Comparison of ENCODE assay signal across 1 cellular context in the genomic region with DNA sequence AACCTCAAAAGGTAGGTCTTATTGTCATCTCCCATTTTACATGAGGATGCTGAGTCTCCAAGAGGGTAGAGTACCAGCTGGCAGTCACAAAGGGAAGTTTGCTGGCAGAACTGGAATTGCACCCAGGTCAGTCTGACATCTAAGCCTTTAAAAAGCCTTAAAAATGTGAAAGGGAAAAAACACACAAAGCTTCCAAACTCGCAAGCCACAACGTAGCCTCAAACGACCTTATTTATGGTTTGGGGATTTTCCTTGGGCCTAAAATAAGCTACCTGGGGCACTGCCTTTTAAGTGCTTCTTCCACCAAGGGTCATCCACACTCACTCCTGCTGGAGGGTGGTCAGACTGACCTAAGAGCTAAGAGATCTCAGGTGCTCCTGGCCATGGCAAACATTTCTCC.
TF ChIP-seq lines count a peak whose summit lies in the region.

No MANE protein-coding gene starts in this region.

TF ChIP-seq in GM12878, 131 proteins besides CTCF, POLR2A, EP300 and RAD21:
- peak; percentile 25; the same call in 1 of the 2 replicates for TF ChIP-seq NFIC (IDR thresholded peaks at IDR 0.05; ENCODE audit: low read depth, low read length)
- TF ChIP-seq BCL11A (IDR thresholded peaks at IDR 0.05; ENCODE audit: low read depth, low read length), result no peak
- TF ChIP-seq CHD2 (IDR thresholded peaks at IDR 0.05; ENCODE audit: borderline replicate concordance, low read depth, low read length), result no peak
- TF ChIP-seq RUNX3 (IDR thresholded peaks at IDR 0.05; ENCODE audit: low read length), result peak; percentile 76
- TF ChIP-seq IKZF1 (conservative IDR thresholded peaks at IDR 0.05), result 0 out of 2 replicates have a peak, but pooled peaks have one; percentile 28
- TF ChIP-seq MEF2A (IDR thresholded peaks at IDR 0.05; ENCODE audit: insufficient read depth, low read depth, low read length), result no peak
- no peak for TF ChIP-seq USF2 (IDR thresholded peaks at IDR 0.05; ENCODE audit: borderline replicate concordance, low read depth, low read length)
- TF ChIP-seq IKZF2 (IDR thresholded peaks at IDR 0.05), result no peak
TF ChIP-seq in GM12878: peak in this region for 3.
